In the genomic region with DNA sequence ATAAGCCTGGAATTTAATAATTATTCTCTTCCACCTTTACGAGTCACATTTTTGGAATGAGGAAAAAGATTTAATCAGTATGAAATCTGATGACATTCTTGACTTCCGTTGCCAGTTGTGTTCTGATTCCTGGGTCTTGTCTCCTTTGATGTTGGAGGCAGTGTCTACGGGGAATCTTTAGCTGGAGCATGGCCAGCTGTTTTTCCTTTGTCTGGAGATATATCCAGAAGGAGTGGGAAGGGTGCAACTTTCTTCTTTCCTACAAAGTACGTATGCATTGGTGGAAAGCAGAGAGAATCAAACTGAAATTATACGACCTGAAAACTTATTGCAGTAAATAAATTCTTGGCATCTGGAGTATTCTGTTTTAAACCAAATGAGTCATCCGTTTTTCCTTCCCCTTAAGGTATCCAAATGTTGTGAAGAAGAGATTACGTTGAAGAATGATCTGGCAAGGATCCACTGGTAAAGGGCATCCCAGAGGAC, we compare ENCODE assay signal across 15 cellular contexts. TPM values are rescaled to one million over a fixed set of nuclear protein-coding genes. Genes with fewer than 3 reads are reported as not detected.
A peak's percentile ranks its signal among the peaks of the same experiment; 100 is the strongest.
DNase-seq lines count a peak whose midpoint lies in the region; ATAC-seq and TF ChIP-seq lines count a peak whose summit lies in the region.
"Had no signal": no experiment of that assay in that cellular context is flagged by ENCODE, and none has a peak within 500 bp of the region (broad histone marks: within the 10 kb centered on the region; RNA-seq: fewer than 3 reads in every experiment).

No MANE protein-coding gene starts in this region.

- H3K27ac ChIP-seq in heart right ventricle: peak overlapping the region in 8 of 10 donors; percentile 2 to 65 (median 41)

- DNase-seq in HFFc6: peak; percentile 50
- DNase-seq in astrocyte of the hippocampus (ENCODE audit: low read depth, low spot score): peak; percentile 29
- no peak for DNase-seq in heart right ventricle
- DNase-seq in NCI-H2227 treated with DMSO at 0.1 percent for 48 hours (lab: John Stamatoyannopoulos, UW): no peak
- no peak for DNase-seq in NCI-H146 (lab: John Stamatoyannopoulos, UW)
- no peak for DNase-seq in SHP77 (lab: John Stamatoyannopoulos, UW)
- DNase-seq: amygdala; KG1; NCI-H2029 treated with DMSO at 0.1 percent for 48 hours; stimulated activated CD4-positive, alpha-beta T cell treated with anti-CD3 and anti-CD28 coated beads, Interleukin-2, amount 100 ng/mL, for 48 hours; stimulated activated naive CD8-positive, alpha-beta T cell treated with anti-CD3 and anti-CD28 coated beads, Interleukin-15, Interleukin-2, amounts not matched to agents 100 U/mL and 50 U/mL, for 24 hours; T1000 had no signal

- 23 to 34% methylated on average over 7 of the region's 7 CpGs for WGBS in heart right ventricle, 2 donors

- peak overlapping the region; percentile 65 for H3K4me3 Mint-ChIP-seq in HFFc6

- H3K4me1 ChIP-seq in heart right ventricle (peaks cover 0 to 38% (median 18%) of the 10 kb centered on the region in 9 donors), skeletal muscle satellite cell (ENCODE audit: control insufficient read depth, insufficient read depth, low read length) (peaks cover 11% of the 10 kb centered on the region)

- H3K4me3 ChIP-seq in heart right ventricle (peak overlapping the region in 1 of 10 donors; percentile 4), skeletal muscle satellite cell (ENCODE audit: low read length) (no peak overlapping the region)

- intact Hi-C loops in heart right ventricle (cut with DNase I): loop anchor here in 1 of 10 donors (10.0 kb wide), 1 partner anchor 260 kb away; no protein-coding TSS in a partner anchor

- H3K4me1 Mint-ChIP-seq in HFFc6 (ENCODE audit: low read depth): peaks cover 47% of the 10 kb centered on the region

- H3K9ac ChIP-seq in skeletal muscle satellite cell (ENCODE audit: low read depth, low read length): no peak overlapping the region

- peak overlapping the region; percentile 61 for H3K4me2 ChIP-seq in skeletal muscle satellite cell (ENCODE audit: low read length)

- H3K27ac Mint-ChIP-seq in HFFc6: peak overlapping the region; percentile 52

- ATAC-seq in heart right ventricle (peak in 6 of 8 donors; percentile 32 to 80 (median 66)), GM18870 (IDR thresholded peaks at IDR 0.05; ENCODE audit: unreplicated experiment) (no peak)
- ATAC-seq: stimulated activated naive CD8-positive, alpha-beta T cell treated with anti-CD3 and anti-CD28 coated beads, Interleukin-15, Interleukin-2, amounts not matched to agents 100 U/mL and 50 U/mL, for 24 hours had no signal

- H3K36me3 ChIP-seq in heart right ventricle: no peaks in the 10 kb centered on the region
- no peaks in the 10 kb centered on the region for H3K36me3 ChIP-seq in skeletal muscle satellite cell (ENCODE audit: insufficient read depth, low read length)

- no peaks in the 10 kb centered on the region for H3K27me3 ChIP-seq in heart right ventricle
- H3K27me3 ChIP-seq in skeletal muscle satellite cell (ENCODE audit: control insufficient read depth, insufficient read depth, low read length): no peaks in the 10 kb centered on the region

- no peaks in the 10 kb centered on the region for H3K27me3 Mint-ChIP-seq in HFFc6 (ENCODE audit: insufficient read depth)

- no peaks in the 10 kb centered on the region for H3K9me3 Mint-ChIP-seq in HFFc6

- no peak for TF ChIP-seq CTCF in HFFc6 (IDR thresholded peaks at IDR 0.05)
- TF ChIP-seq CTCF in heart right ventricle (IDR thresholded peaks at IDR 0.05): no peak

- H3K9me3 ChIP-seq in heart right ventricle (no peaks in the 10 kb centered on the region), skeletal muscle satellite cell (replicated peaks; ENCODE audit: low read length) (no peaks in the 10 kb centered on the region)

- H3K36me3 Mint-ChIP-seq in HFFc6 (ENCODE audit: low read depth): no peaks in the 10 kb centered on the region

RNA-seq across cellular contexts. Expression of a gene that starts 6.9 kb away (rescaled TPM):
- total RNA-seq in HFFc6 (2021; fragmentation: NEBNext Ultra II Directional; extraction: Animal tissue kit (Norgen Biotek cat#: 25700)): 10 to 100 TPM; 26.0 to 31.4 (median 28.1) TPM
- total RNA-seq in heart right ventricle: 10 to 100 TPM; 10.6 to 24.7 (median 14.6) TPM
- polyA plus RNA-seq in heart right ventricle: 10 to 100 TPM; 32.1 to 52.7 TPM
- total RNA-seq in skeletal muscle satellite cell (2012; rRNA removed): 51.1 and 98.1 TPM in 2 replicates

RNA-seq across cellular contexts. Expression of a gene that starts 8.3 kb away (rescaled TPM):
- total RNA-seq in HFFc6 (2021; fragmentation: NEBNext Ultra II Directional; extraction: Animal tissue kit (Norgen Biotek cat#: 25700)): not detected
- total RNA-seq in heart right ventricle: not detected
- polyA plus RNA-seq in heart right ventricle: not detected
- total RNA-seq in skeletal muscle satellite cell (2012; rRNA removed): not detected in 2 replicates
- total RNA-seq: epithelial cell of proximal tubule had no signal

RNA-seq across cellular contexts. Expression of a gene that starts 24.1 kb away (rescaled TPM):
- 10 to 100 TPM; 38.2 to 80.3 (median 54.5) TPM for total RNA-seq in HFFc6 (2021; fragmentation: NEBNext Ultra II Directional; extraction: Animal tissue kit (Norgen Biotek cat#: 25700))
- total RNA-seq in heart right ventricle: 10 to 100 TPM in 1 of 10 donors, 1 to 10 TPM in 9; 1.1 to 13.4 (median 2.2) TPM
- polyA plus RNA-seq in heart right ventricle: 1 to 10 TPM; 1.8 to 8.5 TPM
- total RNA-seq in skeletal muscle satellite cell (2012; rRNA removed): 246 and 739 TPM in 2 replicates

Comparison
In these comparisons a context has a peak if more than half of its experiments do, and no peak if none do; other contexts are left out.
1. DNase-seq: peak in HFFc6 (single experiment) and astrocyte of the hippocampus (single experiment); none in heart right ventricle (0 of 2), NCI-H2227 treated with DMSO at 0.1 percent for 48 hours (single experiment), NCI-H146 (single experiment) and SHP77 (0 of 2).